In the genomic region with DNA sequence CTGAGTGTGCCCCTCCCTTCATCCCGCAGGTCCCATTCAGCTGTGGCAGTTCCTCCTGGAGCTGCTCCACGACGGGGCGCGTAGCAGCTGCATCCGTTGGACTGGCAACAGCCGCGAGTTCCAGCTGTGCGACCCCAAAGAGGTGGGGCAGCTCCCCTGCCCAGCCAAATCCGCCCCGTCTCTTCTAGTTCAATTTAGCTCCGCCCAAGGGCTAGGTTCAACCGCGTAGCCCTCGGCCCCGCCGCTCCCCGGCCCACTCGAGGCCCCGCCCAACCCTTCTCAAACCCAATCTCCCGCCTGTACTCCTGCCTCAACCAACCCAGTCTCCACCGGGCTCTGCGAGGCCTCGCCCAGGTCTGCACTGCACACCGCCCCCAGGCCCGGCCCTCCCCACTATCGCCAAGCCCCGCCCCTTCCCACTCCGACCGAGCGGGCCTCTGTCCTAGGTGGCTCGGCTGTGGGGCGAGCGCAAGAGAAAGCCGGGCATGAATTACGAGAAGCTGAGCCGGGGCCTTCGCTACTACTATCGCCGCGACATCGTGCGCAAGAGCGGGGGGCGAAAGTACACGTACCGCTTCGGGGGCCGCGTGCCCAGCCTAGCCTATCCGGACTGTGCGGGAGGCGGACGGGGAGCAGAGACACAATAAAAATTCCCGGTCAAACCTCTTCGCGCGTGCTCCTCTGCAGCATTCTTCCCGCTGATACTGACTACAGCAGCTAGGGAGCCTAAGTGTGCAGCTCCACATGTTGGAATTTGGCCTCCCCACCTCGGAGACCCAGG, we compare ENCODE assay signal across 8 cellular contexts. TPM values are rescaled to one million over a fixed set of nuclear protein-coding genes. Genes with fewer than 3 reads are reported as not detected.
DNase-seq lines count a peak whose midpoint lies in the region; ATAC-seq and TF ChIP-seq lines count a peak whose summit lies in the region.

No MANE protein-coding gene starts in this region.

- H3K27ac Mint-ChIP-seq in chondrocyte (ENCODE audit: unreplicated experiment), result peak overlapping the region; percentile 92

- TF ChIP-seq CTCF in chondrocyte (IDR thresholded peaks at IDR 0.05), result no peak

- H3K4me1 Mint-ChIP-seq in chondrocyte (ENCODE audit: low read depth), result peaks cover 24% of the 10 kb centered on the region

- H3K27me3 Mint-ChIP-seq in chondrocyte (ENCODE audit: low read depth), result no peaks in the 10 kb centered on the region

- peak; percentile 64 for ATAC-seq in GM19023 (IDR thresholded peaks at IDR 0.05; ENCODE audit: unreplicated experiment)
- peak; percentile 61 for ATAC-seq in HG03196 (IDR thresholded peaks at IDR 0.05; ENCODE audit: unreplicated experiment)

- DNase-seq in AG08396 (ENCODE audit: low spot score) (peak; percentile 96), NCI-H460 (ENCODE audit: extremely low read depth, low read depth) (peak; percentile 93), chondrocyte (ENCODE audit: low spot score) (no peak), kidney tubule cell (ENCODE audit: low spot score) (peak; percentile 93)
- DNase-seq in activated CD4-positive, alpha-beta T cell treated with anti-CD3 and anti-CD28 coated beads for 1 hour, result peak; percentile 89
- DNase-seq in stimulated activated CD4-positive, alpha-beta T cell treated with anti-CD3 and anti-CD28 coated beads, Interleukin-15, amount 100 ng/mL, for 48 hours (ENCODE audit: low read depth in 2 of 2), result peak; percentile 95 to 98

- H3K4me3 Mint-ChIP-seq in chondrocyte (ENCODE audit: unreplicated experiment), result peak overlapping the region; percentile 76

- H3K36me3 Mint-ChIP-seq in chondrocyte (ENCODE audit: low read depth), result no peaks in the 10 kb centered on the region

- H3K9me3 Mint-ChIP-seq in chondrocyte (ENCODE audit: low read depth), result no peaks in the 10 kb centered on the region

RNA-seq across cellular contexts. Expression of a gene that starts 2.9 kb away (rescaled TPM):
- 0.30 TPM in 1 of 2 replicates, not detected in the other for total RNA-seq in NCI-H460 (2014; rRNA removed; shearing (Covaris generic))
- polyA plus RNA-seq in NCI-H460 (2014; cell fraction: nucleus; rRNA removed), result 3.8 and 9.0 TPM in 2 replicates
- 1.5 to 1.7 TPM (median 1.6 TPM) in 3 replicates for total RNA-seq in chondrocyte

RNA-seq across cellular contexts. Expression of a gene that starts 3.7 kb away (rescaled TPM):
- 297 and 343 TPM in 2 replicates for total RNA-seq in NCI-H460 (2014; rRNA removed; shearing (Covaris generic))
- 211 and 366 TPM in 2 replicates for polyA plus RNA-seq in NCI-H460 (2014; cell fraction: nucleus; rRNA removed)
- 266 to 279 TPM (median 268 TPM) in 3 replicates for total RNA-seq in chondrocyte

RNA-seq across cellular contexts. Expression of a gene that starts 15.6 kb away (rescaled TPM):
- total RNA-seq in NCI-H460 (2014; rRNA removed; shearing (Covaris generic)), result 72.5 and 80.0 TPM in 2 replicates
- polyA plus RNA-seq in NCI-H460 (2014; cell fraction: nucleus; rRNA removed), result 67.3 and 70.4 TPM in 2 replicates
- total RNA-seq in chondrocyte, result 75.4 to 92.2 TPM (median 91.3 TPM) in 3 replicates

RNA-seq across cellular contexts. Expression of a gene that starts 21.9 kb away (rescaled TPM):
- total RNA-seq in NCI-H460 (2014; rRNA removed; shearing (Covaris generic)), result 0.25 TPM in 1 of 2 replicates, not detected in the other
- not detected in 2 replicates for polyA plus RNA-seq in NCI-H460 (2014; cell fraction: nucleus; rRNA removed)
- total RNA-seq in chondrocyte, result 0.65 TPM in 1 of 3 replicates, not detected in the others

RNA-seq across cellular contexts. Expression of a gene that starts 31.9 kb away (rescaled TPM):
- total RNA-seq in NCI-H460 (2014; rRNA removed; shearing (Covaris generic)), result 8.6 and 9.9 TPM in 2 replicates
- polyA plus RNA-seq in NCI-H460 (2014; cell fraction: nucleus; rRNA removed), result 101 and 136 TPM in 2 replicates
- total RNA-seq in chondrocyte, result 7.7 to 17.2 TPM (median 8.4 TPM) in 3 replicates
